12 cellular contexts compared by ENCODE assay signal in the genomic region with DNA sequence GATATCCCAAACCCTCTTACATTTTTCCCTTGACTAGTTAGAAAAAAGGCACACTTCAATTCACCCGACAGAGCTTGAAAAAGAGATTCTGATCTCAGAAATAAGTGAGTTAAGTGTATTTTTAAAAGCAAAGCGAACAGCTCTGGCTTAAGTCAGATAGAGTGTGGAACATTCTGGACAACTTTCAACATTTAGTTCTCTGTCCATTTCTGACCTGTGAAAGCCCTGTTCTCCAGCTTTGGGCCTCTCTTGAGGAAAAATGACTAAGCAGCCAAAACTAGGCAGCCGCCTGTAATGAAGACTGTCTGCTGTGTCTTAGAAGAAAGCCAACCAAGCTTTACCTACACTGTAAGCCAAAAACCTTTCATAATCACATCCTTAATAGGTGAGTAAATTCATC. TPM values are rescaled to one million over a fixed set of nuclear protein-coding genes. Genes with fewer than 3 reads are reported as not detected.
DNase-seq lines count a peak whose midpoint lies in the region; ATAC-seq and TF ChIP-seq lines count a peak whose summit lies in the region.
"Had no signal": no experiment of that assay in that cellular context is flagged by ENCODE, and none has a peak within 500 bp of the region (broad histone marks: within the 10 kb centered on the region; RNA-seq: fewer than 3 reads in every experiment).

No MANE protein-coding gene starts in this region.

- DNase-seq in EH (ENCODE audit: low read depth): peak; percentile 68
- DNase-seq in OCI-M1 (lab: John Stamatoyannopoulos, UW): peak; percentile 85
- DNase-seq in epithelial cell of prostate (ENCODE audit: low read depth, low spot score): no peak
- no peak for DNase-seq in omental fat pad (ENCODE audit: low spot score)
- DNase-seq in occipital lobe (lab: John Stamatoyannopoulos, UW): no peak
- no peak for DNase-seq in NCI-H1436 treated with DMSO at 0.1 percent for 48 hours (lab: John Stamatoyannopoulos, UW)
- DNase-seq: CD4-positive, alpha-beta T cell; head of caudate nucleus; midbrain; T-helper 9 cell had no signal

- TF ChIP-seq CTCF in omental fat pad (IDR thresholded peaks at IDR 0.05): no peak

- H3K27ac ChIP-seq in epithelial cell of prostate: peak overlapping the region; percentile 17

- ATAC-seq in omental fat pad (ENCODE audit: low FRiP score) (peak; percentile 86), GM18511 (IDR thresholded peaks at IDR 0.05; ENCODE audit: unreplicated experiment) (no peak), GM21447 (IDR thresholded peaks at IDR 0.05; ENCODE audit: unreplicated experiment) (no peak)

RNA-seq across cellular contexts. Expression of gene CDK6, which starts 50.5 kb away (rescaled TPM):
- 10 to 100 TPM; 18.9 to 30.3 (median 24.2) TPM for total RNA-seq in omental fat pad
- total RNA-seq in occipital lobe: 11.1 TPM

Comparison
In these comparisons a context has a peak if more than half of its experiments do, and no peak if none do; other contexts are left out.
1. DNase-seq: peak in EH (single experiment) and OCI-M1 (single experiment); none in epithelial cell of prostate (single experiment), omental fat pad (single experiment), occipital lobe (single experiment) and NCI-H1436 treated with DMSO at 0.1 percent for 48 hours (single experiment).